ENCODE assay signal across 8 cellular contexts in genomic region chr2:109510136-109511028, GRCh38.
A peak's percentile ranks its signal among the peaks of the same experiment; 100 is the strongest.
DNase-seq lines count a peak whose midpoint lies in the region; ATAC-seq and TF ChIP-seq lines count a peak whose summit lies in the region.

No MANE protein-coding gene starts in this region.

- no peaks in the 10 kb centered on the region for H3K27me3 Mint-ChIP-seq in naive B cell

- H3K9ac ChIP-seq in DND-41 (ENCODE audit: low read depth, low read length) (no peak overlapping the region), OCI-LY1 (ENCODE audit: low read length) (no peak overlapping the region)

- H3K4me2 ChIP-seq in DND-41 (ENCODE audit: insufficient read depth, low read length) (no peak overlapping the region), OCI-LY1 (ENCODE audit: low read length) (no peak overlapping the region)

- H3K27ac Mint-ChIP-seq in naive B cell: no peak overlapping the region

- peaks cover 3% of the 10 kb centered on the region; the same call in 1 of the 2 replicates for H4K20me1 ChIP-seq in DND-41 (ENCODE audit: insufficient read depth, low read length)
- no peaks in the 10 kb centered on the region for H4K20me1 ChIP-seq in OCI-LY1 (ENCODE audit: insufficient read depth, low read length)

- no peaks in the 10 kb centered on the region for H3K9me3 ChIP-seq in DND-41 (ENCODE audit: insufficient read depth, low read length, severe bottlenecking)
- no peaks in the 10 kb centered on the region for H3K9me3 ChIP-seq in OCI-LY1 (ENCODE audit: low read length)

- H3K36me3 ChIP-seq in DND-41 (ENCODE audit: insufficient read depth, low read length): no peaks in the 10 kb centered on the region
- H3K36me3 ChIP-seq in OCI-LY1 (ENCODE audit: insufficient read depth, low read length): no peaks in the 10 kb centered on the region

- H3K27me3 ChIP-seq in DND-41 (ENCODE audit: insufficient read depth, low read length, poor library complexity): no peaks in the 10 kb centered on the region
- no peaks in the 10 kb centered on the region for H3K27me3 ChIP-seq in OCI-LY1 (ENCODE audit: insufficient read depth, low read length)

- H3K9me3 Mint-ChIP-seq in naive B cell: peaks cover 0 to 2% (median 0%) of the 10 kb centered on the region in 7 donors

- H3K79me2 ChIP-seq in DND-41 (ENCODE audit: insufficient read depth, low read length): no peaks in the 10 kb centered on the region
- no peaks in the 10 kb centered on the region for H3K79me2 ChIP-seq in OCI-LY1 (ENCODE audit: insufficient read depth, low read length)

- peaks cover 0 to 6% (median 2%) of the 10 kb centered on the region in 3 donors for H3K4me1 Mint-ChIP-seq in naive B cell

- H2AFZ ChIP-seq in DND-41 (ENCODE audit: low read depth, low read length) (no peak overlapping the region), OCI-LY1 (ENCODE audit: low read length) (no peak overlapping the region)

- no peaks in the 10 kb centered on the region for H3K4me1 ChIP-seq in DND-41 (ENCODE audit: insufficient read depth, low read length)
- no peaks in the 10 kb centered on the region for H3K4me1 ChIP-seq in OCI-LY1 (ENCODE audit: insufficient read depth, low read length, severe bottlenecking)

- peak; percentile 82 for DNase-seq in DND-41
- peak; percentile 75 for DNase-seq in activated CD8-positive, alpha-beta memory T cell treated with anti-CD3 and anti-CD28 coated beads, Interleukin-2, amount 50 U/mL, for 4 hours
- DNase-seq in epithelial cell of proximal tubule (ENCODE audit: low read depth): no peak
- peak; percentile 63 for DNase-seq in naive B cell
- peak; percentile 43 to 51 for DNase-seq in stimulated activated CD8-positive, alpha-beta memory T cell treated with anti-CD3 and anti-CD28 coated beads, Interleukin-7, amount 100 ng/mL, for 48 hours (ENCODE audit: extremely low read depth in 1 of 2, low read depth in 1 of 2)

- H3K9me2 ChIP-seq in OCI-LY1 (ENCODE audit: low read depth, low read length): no peaks in the 10 kb centered on the region

- H3K27ac ChIP-seq in DND-41 (ENCODE audit: low read length) (no peak overlapping the region), OCI-LY1 (ENCODE audit: low read depth, low read length, poor library complexity, severe bottlenecking) (no peak overlapping the region)

- H3F3A ChIP-seq in OCI-LY1 (ENCODE audit: insufficient read depth, low read length): no peaks in the 10 kb centered on the region

- H3K36me3 Mint-ChIP-seq in naive B cell: no peaks in the 10 kb centered on the region

- H3K4me3 Mint-ChIP-seq in naive B cell: no peak overlapping the region

- ATAC-seq in DND-41 (ENCODE audit: insufficient read depth, low read depth) (peak; percentile 92), HG03521 (IDR thresholded peaks at IDR 0.05; ENCODE audit: unreplicated experiment) (peak; percentile 29), naive B cell (ENCODE audit: low read depth in 2 of 2) (peak; percentile 60 to 75), HG02973 (IDR thresholded peaks at IDR 0.05; ENCODE audit: unreplicated experiment) (no peak)

- TF ChIP-seq CTCF in DND-41 (IDR thresholded peaks at IDR 0.05; ENCODE audit: borderline replicate concordance, extremely low read depth, low read length, poor library complexity, severe bottlenecking) (peak; percentile 93), OCI-LY1 (IDR thresholded peaks at IDR 0.05; ENCODE audit: low read length) (peak; percentile 81), epithelial cell of proximal tubule (conservative IDR thresholded peaks at IDR 0.05; ENCODE audit: low read depth, low read length) (peak; percentile 94)

- H3K4me3 ChIP-seq in DND-41 (ENCODE audit: low read depth in 1 of 2, low read length in 2 of 2) (no peak overlapping the region), OCI-LY1 (ENCODE audit: low read depth, low read length, poor library complexity, severe bottlenecking) (no peak overlapping the region), epithelial cell of proximal tubule (ENCODE audit: low read depth, low read length) (no peak overlapping the region)
